In the genomic region with DNA sequence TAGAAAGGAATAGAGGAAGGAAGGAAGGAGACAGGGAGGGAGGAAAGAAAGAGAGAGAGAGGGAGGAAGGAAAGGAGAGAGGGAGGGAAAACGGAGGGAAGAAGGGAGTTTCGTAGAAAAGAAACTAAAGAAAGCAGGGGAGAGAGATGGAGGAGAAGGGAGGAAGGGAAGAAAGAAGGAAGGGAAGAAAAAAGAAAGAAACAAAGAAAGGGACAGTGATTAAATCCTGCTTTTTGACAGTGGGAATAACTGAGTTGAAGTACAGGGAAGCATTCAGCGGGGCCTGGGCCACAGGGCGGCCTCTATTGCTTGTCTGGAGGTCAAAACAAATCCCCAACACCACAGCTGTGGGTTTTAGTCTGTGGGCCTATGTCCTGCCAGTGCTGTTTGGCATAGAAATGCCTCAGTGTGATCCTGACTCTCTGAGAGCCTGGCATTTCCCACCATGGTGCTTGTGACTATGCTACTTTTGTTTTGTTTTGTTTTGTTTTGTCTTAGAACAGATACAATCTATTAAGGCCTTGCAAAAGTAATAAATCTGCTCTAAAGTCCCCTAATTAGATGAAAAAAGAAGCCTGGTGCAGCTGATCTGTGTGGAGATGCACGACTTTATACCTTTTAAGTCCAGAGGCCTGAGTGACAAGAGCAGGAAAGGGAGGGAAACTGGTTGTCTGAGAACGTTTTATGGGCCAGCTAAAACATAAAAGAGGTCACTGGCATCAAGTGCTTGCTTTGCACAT, we compare ENCODE assay signal across 9 cellular contexts. TPM values are rescaled to one million over a fixed set of nuclear protein-coding genes. Genes with fewer than 3 reads are reported as not detected.
DNase-seq lines count a peak whose midpoint lies in the region; ATAC-seq and TF ChIP-seq lines count a peak whose summit lies in the region.
"Had no signal": no experiment of that assay in that cellular context is flagged by ENCODE, and none has a peak within 500 bp of the region (broad histone marks: within the 10 kb centered on the region; RNA-seq: fewer than 3 reads in every experiment).

No MANE protein-coding gene starts in this region.

- peaks cover 30% of the 10 kb centered on the region for H3K4me1 Mint-ChIP-seq in T-helper 17 cell
- H3K4me1 Mint-ChIP-seq in WTC11, result peaks cover 16% of the 10 kb centered on the region

- TF ChIP-seq CTCF in WTC11 (IDR thresholded peaks at IDR 0.05), result no peak

- no peaks in the 10 kb centered on the region for H3K27me3 Mint-ChIP-seq in T-helper 17 cell
- H3K27me3 Mint-ChIP-seq in WTC11 (ENCODE audit: low read depth), result no peaks in the 10 kb centered on the region; the same call in 1 of the 2 replicates

- peak overlapping the region; percentile 96 for H3K27ac Mint-ChIP-seq in T-helper 17 cell
- no peak overlapping the region for H3K27ac Mint-ChIP-seq in WTC11

- H3K36me3 Mint-ChIP-seq in T-helper 17 cell (ENCODE audit: low read depth), result no peaks in the 10 kb centered on the region
- H3K36me3 Mint-ChIP-seq in WTC11, result no peaks in the 10 kb centered on the region

- no peaks in the 10 kb centered on the region for H3K9me3 ChIP-seq in T-helper 17 cell (ENCODE audit: control insufficient read depth, low read length, poor library complexity, severe bottlenecking)

- H3K9me3 Mint-ChIP-seq in WTC11, result no peaks in the 10 kb centered on the region; the same call in 1 of the 2 replicates

- POLR2A ChIA-PET in WTC11 (lab: Charles Lee), result no interaction called here

- CTCF ChIA-PET in WTC11 (lab: Charles Lee), result no interaction called here

- H3K4me3 Mint-ChIP-seq in T-helper 17 cell, result peak overlapping the region; percentile 50
- no peak overlapping the region for H3K4me3 Mint-ChIP-seq in WTC11

- peak; percentile 89 for DNase-seq in DMS53 treated with DMSO at 0.1 percent for 48 hours (lab: John Stamatoyannopoulos, UW; ENCODE audit: unreplicated experiment)
- DNase-seq in T-helper 17 cell, result no peak
- DNase-seq in fibroblast of peridontal ligament (ENCODE audit: extremely low read depth), result peak; percentile 29
- DNase-seq in renal cortical epithelial cell (ENCODE audit: low read depth), result peak; percentile 45
- DNase-seq in WTC11 (ENCODE audit: low spot score), result no peak
- DNase-seq: MM.1S had no signal

- ATAC-seq in T-helper 17 cell, result no peak
- ATAC-seq in esophagus mucosa, result no peak
- ATAC-seq in HG02610 (IDR thresholded peaks at IDR 0.05; ENCODE audit: unreplicated experiment), result no peak
- no peak for ATAC-seq in HG03457 (IDR thresholded peaks at IDR 0.05; ENCODE audit: unreplicated experiment)
- no peak for ATAC-seq in WTC11

TF ChIP-seq in WTC11, 78 proteins besides CTCF, POLR2A, EP300 and RAD21:
- no peak for TF ChIP-seq ZNF121 (CRISPR knock-in tag; IDR thresholded peaks at IDR 0.05)
- TF ChIP-seq JUN (CRISPR knock-in tag; IDR thresholded peaks at IDR 0.05), result no peak
- no peak for TF ChIP-seq CREM (CRISPR knock-in tag; IDR thresholded peaks at IDR 0.05)
- TF ChIP-seq SMAD3 (CRISPR knock-in tag; IDR thresholded peaks at IDR 0.05; ENCODE audit: borderline replicate concordance), result no peak
- no peak for TF ChIP-seq NR1H2 (CRISPR knock-in tag; IDR thresholded peaks at IDR 0.05)
- TF ChIP-seq FOXJ3 (CRISPR knock-in tag; IDR thresholded peaks at IDR 0.05; ENCODE audit: borderline replicate concordance), result no peak
- TF ChIP-seq ETV6 (CRISPR knock-in tag; IDR thresholded peaks at IDR 0.05), result no peak
- TF ChIP-seq OVOL2 (CRISPR knock-in tag; IDR thresholded peaks at IDR 0.05; ENCODE audit: borderline replicate concordance), result no peak
- TF ChIP-seq GABPB1 (CRISPR knock-in tag; IDR thresholded peaks at IDR 0.05), result no peak
- no peak for TF ChIP-seq ELF4 (CRISPR knock-in tag; IDR thresholded peaks at IDR 0.05; ENCODE audit: low read depth)
- TF ChIP-seq FOXK1 (CRISPR knock-in tag; IDR thresholded peaks at IDR 0.05), result no peak
- TF ChIP-seq, protein P1, sequence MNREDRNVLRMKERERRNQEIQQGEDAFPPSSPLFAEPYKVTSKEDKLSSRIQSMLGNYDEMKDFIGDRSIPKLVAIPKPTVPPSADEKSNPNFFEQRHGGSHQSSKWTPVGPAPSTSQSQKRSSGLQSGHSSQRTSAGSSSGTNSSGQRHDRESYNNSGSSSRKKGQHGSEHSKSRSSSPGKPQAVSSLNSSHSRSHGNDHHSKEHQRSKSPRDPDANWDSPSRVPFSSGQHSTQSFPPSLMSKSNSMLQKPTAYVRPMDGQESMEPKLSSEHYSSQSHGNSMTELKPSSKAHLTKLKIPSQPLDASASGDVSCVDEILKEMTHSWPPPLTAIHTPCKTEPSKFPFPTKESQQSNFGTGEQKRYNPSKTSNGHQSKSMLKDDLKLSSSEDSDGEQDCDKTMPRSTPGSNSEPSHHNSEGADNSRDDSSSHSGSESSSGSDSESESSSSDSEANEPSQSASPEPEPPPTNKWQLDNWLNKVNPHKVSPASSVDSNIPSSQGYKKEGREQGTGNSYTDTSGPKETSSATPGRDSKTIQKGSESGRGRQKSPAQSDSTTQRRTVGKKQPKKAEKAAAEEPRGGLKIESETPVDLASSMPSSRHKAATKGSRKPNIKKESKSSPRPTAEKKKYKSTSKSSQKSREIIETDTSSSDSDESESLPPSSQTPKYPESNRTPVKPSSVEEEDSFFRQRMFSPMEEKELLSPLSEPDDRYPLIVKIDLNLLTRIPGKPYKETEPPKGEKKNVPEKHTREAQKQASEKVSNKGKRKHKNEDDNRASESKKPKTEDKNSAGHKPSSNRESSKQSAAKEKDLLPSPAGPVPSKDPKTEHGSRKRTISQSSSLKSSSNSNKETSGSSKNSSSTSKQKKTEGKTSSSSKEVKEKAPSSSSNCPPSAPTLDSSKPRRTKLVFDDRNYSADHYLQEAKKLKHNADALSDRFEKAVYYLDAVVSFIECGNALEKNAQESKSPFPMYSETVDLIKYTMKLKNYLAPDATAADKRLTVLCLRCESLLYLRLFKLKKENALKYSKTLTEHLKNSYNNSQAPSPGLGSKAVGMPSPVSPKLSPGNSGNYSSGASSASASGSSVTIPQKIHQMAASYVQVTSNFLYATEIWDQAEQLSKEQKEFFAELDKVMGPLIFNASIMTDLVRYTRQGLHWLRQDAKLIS (CRISPR knock-in tag; IDR thresholded peaks at IDR 0.05; ENCODE audit: borderline replicate concordance), result no peak
- no peak for TF ChIP-seq ZNF138 (CRISPR knock-in tag; conservative IDR thresholded peaks at IDR 0.05)
- TF ChIP-seq, protein P2, sequence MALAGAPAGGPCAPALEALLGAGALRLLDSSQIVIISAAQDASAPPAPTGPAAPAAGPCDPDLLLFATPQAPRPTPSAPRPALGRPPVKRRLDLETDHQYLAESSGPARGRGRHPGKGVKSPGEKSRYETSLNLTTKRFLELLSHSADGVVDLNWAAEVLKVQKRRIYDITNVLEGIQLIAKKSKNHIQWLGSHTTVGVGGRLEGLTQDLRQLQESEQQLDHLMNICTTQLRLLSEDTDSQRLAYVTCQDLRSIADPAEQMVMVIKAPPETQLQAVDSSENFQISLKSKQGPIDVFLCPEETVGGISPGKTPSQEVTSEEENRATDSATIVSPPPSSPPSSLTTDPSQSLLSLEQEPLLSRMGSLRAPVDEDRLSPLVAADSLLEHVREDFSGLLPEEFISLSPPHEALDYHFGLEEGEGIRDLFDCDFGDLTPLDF (CRISPR knock-in tag; IDR thresholded peaks at IDR 0.05), result no peak
- TF ChIP-seq, protein P3, sequence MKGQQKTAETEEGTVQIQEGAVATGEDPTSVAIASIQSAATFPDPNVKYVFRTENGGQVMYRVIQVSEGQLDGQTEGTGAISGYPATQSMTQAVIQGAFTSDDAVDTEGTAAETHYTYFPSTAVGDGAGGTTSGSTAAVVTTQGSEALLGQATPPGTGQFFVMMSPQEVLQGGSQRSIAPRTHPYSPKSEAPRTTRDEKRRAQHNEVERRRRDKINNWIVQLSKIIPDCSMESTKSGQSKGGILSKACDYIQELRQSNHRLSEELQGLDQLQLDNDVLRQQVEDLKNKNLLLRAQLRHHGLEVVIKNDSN (CRISPR knock-in tag; IDR thresholded peaks at IDR 0.05), result no peak
- TF ChIP-seq, protein P4, sequence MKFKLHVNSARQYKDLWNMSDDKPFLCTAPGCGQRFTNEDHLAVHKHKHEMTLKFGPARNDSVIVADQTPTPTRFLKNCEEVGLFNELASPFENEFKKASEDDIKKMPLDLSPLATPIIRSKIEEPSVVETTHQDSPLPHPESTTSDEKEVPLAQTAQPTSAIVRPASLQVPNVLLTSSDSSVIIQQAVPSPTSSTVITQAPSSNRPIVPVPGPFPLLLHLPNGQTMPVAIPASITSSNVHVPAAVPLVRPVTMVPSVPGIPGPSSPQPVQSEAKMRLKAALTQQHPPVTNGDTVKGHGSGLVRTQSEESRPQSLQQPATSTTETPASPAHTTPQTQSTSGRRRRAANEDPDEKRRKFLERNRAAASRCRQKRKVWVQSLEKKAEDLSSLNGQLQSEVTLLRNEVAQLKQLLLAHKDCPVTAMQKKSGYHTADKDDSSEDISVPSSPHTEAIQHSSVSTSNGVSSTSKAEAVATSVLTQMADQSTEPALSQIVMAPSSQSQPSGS (CRISPR knock-in tag; IDR thresholded peaks at IDR 0.05; ENCODE audit: borderline replicate concordance, low read depth), result no peak
- no peak for TF ChIP-seq SOX15 (CRISPR knock-in tag; IDR thresholded peaks at IDR 0.05)
- TF ChIP-seq IRF2 (CRISPR knock-in tag; IDR thresholded peaks at IDR 0.05; ENCODE audit: borderline replicate concordance, low read depth), result no peak
- no peak for TF ChIP-seq ZNF219 (CRISPR knock-in tag; IDR thresholded peaks at IDR 0.05; ENCODE audit: borderline replicate concordance)

RNA-seq across cellular contexts. Expression of gene IL1RL2, which starts 40.0 kb away (rescaled TPM):
- total RNA-seq in T-helper 17 cell, result not detected
- total RNA-seq in renal cortical epithelial cell, result 3.3 and 4.6 TPM in 2 replicates
- 8.1 TPM for total RNA-seq in esophagus mucosa
- total RNA-seq in WTC11 (2021), result 0.11 TPM in 1 of 3 replicates, not detected in the others

Comparison
In these comparisons a context has a peak if more than half of its experiments do, and no peak if none do; other contexts are left out.
1. DNase-seq: peak in DMS53 treated with DMSO at 0.1 percent for 48 hours (single experiment), fibroblast of peridontal ligament (single experiment) and renal cortical epithelial cell (single experiment); none in T-helper 17 cell (0 of 3) and WTC11 (single experiment).